In genomic region chr9:134811673-134812668, GRCh38 we compare ENCODE assay signal across 14 cellular contexts.
A peak's percentile ranks its signal among the peaks of the same experiment; 100 is the strongest.
DNase-seq lines count a peak whose midpoint lies in the region; ATAC-seq and TF ChIP-seq lines count a peak whose summit lies in the region.
"Had no signal": no experiment of that assay in that cellular context is flagged by ENCODE, and none has a peak within 500 bp of the region (broad histone marks: within the 10 kb centered on the region; RNA-seq: fewer than 3 reads in every experiment).

No MANE protein-coding gene starts in this region.

- H3K27ac ChIP-seq in ectodermal cell (ENCODE audit: insufficient read depth, low read depth, low read length, poor library complexity, severe bottlenecking) (peak overlapping the region; percentile 6), coronary artery (no peak overlapping the region)
- H3K27ac ChIP-seq: SJCRH30 had no signal

- DNase-seq in AG08395 (ENCODE audit: low spot score): peak; percentile 91
- peak; percentile 70 for DNase-seq in LHCN-M2 (ENCODE audit: low read depth)
- peak in 1 of 3 donors; percentile 29 for DNase-seq in mucosa of descending colon
- DNase-seq in NCI-H510A (lab: John Stamatoyannopoulos, UW): no peak
- no peak for DNase-seq in coronary artery (ENCODE audit: low spot score)
- DNase-seq: activated CD4-positive, alpha-beta memory T cell treated with anti-CD3 and anti-CD28 coated beads, Interleukin-2, amount 10 ng/mL, durations not matched to agents 7 days and 5 days; activated naive CD8-positive, alpha-beta T cell treated with anti-CD3 and anti-CD28 coated beads, Interleukin-2, amount 10 ng/mL, durations not matched to agents 7 days and 5 days; C1 segment of cervical spinal cord; SJCRH30; stimulated activated CD8-positive, alpha-beta memory T cell treated with anti-CD3 and anti-CD28 coated beads, Interleukin-4, amount 100 ng/mL, for 48 hours had no signal

- H3K4me1 ChIP-seq in ectodermal cell (ENCODE audit: control insufficient read depth, insufficient read depth, low read length): peaks cover 16% of the 10 kb centered on the region
- H3K4me1 ChIP-seq in mucosa of descending colon (ENCODE audit: low read depth): no peaks in the 10 kb centered on the region
- H3K4me1 ChIP-seq: SJCRH30 had no signal

- WGBS in ectodermal cell, 2 experiments: 74% methylated on average over 25 of the region's 25 CpGs

- H3K4me3 ChIP-seq in ectodermal cell (ENCODE audit: insufficient read depth, low read depth, low read length) (no peak overlapping the region), mucosa of descending colon (no peak overlapping the region), coronary artery (no peak overlapping the region)
- H3K4me3 ChIP-seq: SJCRH30 had no signal

- intact Hi-C loops in mucosa of descending colon (cut with DNase I, micrococcal nuclease): no loop called here

- no peaks in the 10 kb centered on the region for H3K9me3 ChIP-seq in ectodermal cell (ENCODE audit: control insufficient read depth, low read length)
- no peaks in the 10 kb centered on the region for H3K9me3 ChIP-seq in mucosa of descending colon
- H3K9me3 ChIP-seq: SJCRH30 had no signal

- H3K36me3 ChIP-seq in ectodermal cell (ENCODE audit: control insufficient read depth, insufficient read depth, low read length): no peaks in the 10 kb centered on the region
- H3K36me3 ChIP-seq in mucosa of descending colon (ENCODE audit: low read depth): no peaks in the 10 kb centered on the region
- H3K36me3 ChIP-seq: SJCRH30 had no signal

- H3K27me3 ChIP-seq in ectodermal cell (ENCODE audit: control insufficient read depth, insufficient read depth, low read length, poor library complexity, severe bottlenecking): no peaks in the 10 kb centered on the region
- H3K27me3 ChIP-seq: SJCRH30 had no signal

- ATAC-seq in mucosa of descending colon: peak; percentile 57
- ATAC-seq in HG03457 (IDR thresholded peaks at IDR 0.05; ENCODE audit: unreplicated experiment): no peak
- ATAC-seq in HG03045 (IDR thresholded peaks at IDR 0.05; ENCODE audit: unreplicated experiment): no peak
- ATAC-seq: right cardiac atrium had no signal

- no peak for TF ChIP-seq CTCF in mucosa of descending colon (IDR thresholded peaks at IDR 0.05)
- TF ChIP-seq CTCF in coronary artery (IDR thresholded peaks at IDR 0.05): no peak

Comparison
In these comparisons a context has a peak if more than half of its experiments do, and no peak if none do; other contexts are left out.
1. DNase-seq: peak in AG08395 (single experiment) and LHCN-M2 (single experiment); none in NCI-H510A (single experiment) and coronary artery (single experiment).